ENCODE assay signal across 12 cellular contexts in the genomic region with DNA sequence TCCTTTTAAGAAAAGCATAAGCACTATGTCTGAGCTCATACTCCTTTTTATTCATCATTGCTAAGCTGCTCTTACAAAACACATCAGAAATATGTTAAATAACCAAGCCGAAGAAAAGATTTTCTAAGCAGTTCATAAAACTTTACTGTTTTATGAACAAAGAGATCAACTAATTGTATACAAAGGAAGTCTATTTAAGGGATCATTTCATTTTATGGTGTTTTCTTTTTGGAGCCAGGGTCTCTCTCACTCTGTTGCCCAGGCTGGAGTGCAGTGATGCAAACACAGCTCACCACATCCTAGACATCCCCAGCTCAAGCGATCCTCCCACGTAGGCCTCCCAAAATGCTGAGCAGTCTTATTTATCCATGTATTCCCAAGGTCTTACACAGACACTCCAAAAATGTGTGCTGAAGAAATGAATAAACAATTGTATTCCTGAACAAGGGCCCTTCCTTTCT. TPM values are rescaled to one million over a fixed set of nuclear protein-coding genes. Genes with fewer than 3 reads are reported as not detected.
DNase-seq lines count a peak whose midpoint lies in the region; ATAC-seq and TF ChIP-seq lines count a peak whose summit lies in the region.
"Had no signal": no experiment of that assay in that cellular context is flagged by ENCODE, and none has a peak within 500 bp of the region (broad histone marks: within the 10 kb centered on the region; RNA-seq: fewer than 3 reads in every experiment).

No MANE protein-coding gene starts in this region.

- no CpG with 5 or more reads among the region's 3 CpGs for WGBS in mesenchymal stem cell
- 22 to 31% methylated on average over 3 of the region's 3 CpGs for WGBS in tibial nerve, 2 donors

- no peak overlapping the region for H2BK120ac ChIP-seq in mesenchymal stem cell (ENCODE audit: low read depth, low read length)

- no peak overlapping the region for H2BK15ac ChIP-seq in mesenchymal stem cell (ENCODE audit: low read depth, poor library complexity, severe bottlenecking)

- no peak overlapping the region for H3K27ac Mint-ChIP-seq in Caco-2 (ENCODE audit: unreplicated experiment)
- peak overlapping the region in 1 of 10 donors; percentile 27 for H3K27ac Mint-ChIP-seq in naive thymus-derived CD8-positive, alpha-beta T cell
- H3K27ac Mint-ChIP-seq: activated naive CD8-positive, alpha-beta T cell treated with anti-CD3 and anti-CD28 coated beads, Interleukin-2, amount 50 U/mL, for 24 hours; stimulated activated naive CD8-positive, alpha-beta T cell treated with anti-CD3 and anti-CD28 coated beads, Interleukin-15, amount 100 ng/mL, for 72 hours had no signal

- TF ChIP-seq POLR2A in tibial nerve (IDR thresholded peaks at IDR 0.05): no peak

- H3K9me3 ChIP-seq in mesenchymal stem cell (ENCODE audit: control insufficient read depth, low read length): no peaks in the 10 kb centered on the region
- H3K9me3 ChIP-seq in tibial nerve: no peaks in the 10 kb centered on the region
- no peaks in the 10 kb centered on the region for H3K9me3 ChIP-seq in Caco-2

- no peaks in the 10 kb centered on the region for H3K9me3 Mint-ChIP-seq in Caco-2 (ENCODE audit: unreplicated experiment)
- H3K9me3 Mint-ChIP-seq in naive thymus-derived CD8-positive, alpha-beta T cell: no peaks in the 10 kb centered on the region
- H3K9me3 Mint-ChIP-seq: activated naive CD8-positive, alpha-beta T cell treated with anti-CD3 and anti-CD28 coated beads, Interleukin-2, amount 50 U/mL, for 24 hours; stimulated activated naive CD8-positive, alpha-beta T cell treated with anti-CD3 and anti-CD28 coated beads, Interleukin-15, amount 100 ng/mL, for 72 hours had no signal

- no peak overlapping the region for H2BK12ac ChIP-seq in mesenchymal stem cell (ENCODE audit: low read length in 2 of 2)

- H3K27me3 Mint-ChIP-seq in Caco-2 (ENCODE audit: insufficient read depth, unreplicated experiment): no peaks in the 10 kb centered on the region
- no peaks in the 10 kb centered on the region for H3K27me3 Mint-ChIP-seq in naive thymus-derived CD8-positive, alpha-beta T cell
- H3K27me3 Mint-ChIP-seq: activated naive CD8-positive, alpha-beta T cell treated with anti-CD3 and anti-CD28 coated beads, Interleukin-2, amount 50 U/mL, for 24 hours; stimulated activated naive CD8-positive, alpha-beta T cell treated with anti-CD3 and anti-CD28 coated beads, Interleukin-15, amount 100 ng/mL, for 72 hours had no signal

- no peak overlapping the region for H3K14ac ChIP-seq in mesenchymal stem cell (ENCODE audit: low read length in 2 of 2)

- H3K4me3 ChIP-seq in cardiac fibroblast (replicated peaks in 1 of 2; ENCODE audit: low read depth in 2 of 2, low read length in 2 of 2) (no peak overlapping the region), mesenchymal stem cell (ENCODE audit: insufficient read depth in 1 of 2, low read depth in 1 of 2, low read length in 2 of 2) (peak overlapping the region in 1 of 2 experiments; percentile 41), tibial nerve (no peak overlapping the region), Caco-2 (ENCODE audit: low read depth, low read length) (no peak overlapping the region)

- CTCF ChIA-PET in Caco-2 (lab: Charles Lee): interaction anchor here (0.7 kb wide), 1 partner anchor 730 kb away, joined by 5 read pairs; no protein-coding TSS in a partner anchor

- H3K27me3 ChIP-seq in mesenchymal stem cell (ENCODE audit: control insufficient read depth in 1 of 2, insufficient read depth in 1 of 2, low read length in 2 of 2): no peaks in the 10 kb centered on the region
- H3K27me3 ChIP-seq in tibial nerve: no peaks in the 10 kb centered on the region
- no peaks in the 10 kb centered on the region for H3K27me3 ChIP-seq in Caco-2 (replicated peaks; ENCODE audit: control insufficient read depth, insufficient read depth, low read length)

- H3K4me2 ChIP-seq in mesenchymal stem cell (ENCODE audit: low read length, poor library complexity, severe bottlenecking): no peak overlapping the region

- POLR2A ChIA-PET in Caco-2 (lab: Charles Lee): interaction anchor here (0.6 kb wide), 2 partner anchors 64 to 414 kb away, joined by 4 to 5 read pairs; no protein-coding TSS in a partner anchor
- POLR2A ChIA-PET in naive thymus-derived CD8-positive, alpha-beta T cell (lab: Charles Lee): no interaction called here

- no peak overlapping the region for H2BK5ac ChIP-seq in mesenchymal stem cell (ENCODE audit: low read depth, low read length, poor library complexity, severe bottlenecking)

- H3K36me3 ChIP-seq in mesenchymal stem cell (ENCODE audit: control insufficient read depth in 1 of 2, insufficient read depth in 2 of 2, low read depth in 1 of 2, low read length in 2 of 2) (no peaks in the 10 kb centered on the region), tibial nerve (peaks cover 0 to 6% (median 0%) of the 10 kb centered on the region in 3 donors), Caco-2 (ENCODE audit: control insufficient read depth, insufficient read depth, low read length) (no peaks in the 10 kb centered on the region; the same call in 1 of the 2 replicates)

- peaks cover 13% of the 10 kb centered on the region for H3K4me1 Mint-ChIP-seq in Caco-2 (ENCODE audit: low read depth, unreplicated experiment)
- H3K4me1 Mint-ChIP-seq in naive thymus-derived CD8-positive, alpha-beta T cell: peaks cover 10 to 55% (median 41%) of the 10 kb centered on the region in 4 donors

- H3K27ac ChIP-seq in mesenchymal stem cell (ENCODE audit: low read length, poor library complexity, severe bottlenecking) (peak overlapping the region; percentile 15), tibial nerve (peak overlapping the region; percentile 54 to 87 (median 73))
- H3K27ac ChIP-seq: 22Rv1 had no signal

- H3K4me3 Mint-ChIP-seq in Caco-2 (ENCODE audit: unreplicated experiment): no peak overlapping the region
- H3K4me3 Mint-ChIP-seq in naive thymus-derived CD8-positive, alpha-beta T cell: no peak overlapping the region
- H3K4me3 Mint-ChIP-seq: activated naive CD8-positive, alpha-beta T cell treated with anti-CD3 and anti-CD28 coated beads, Interleukin-2, amount 50 U/mL, for 24 hours; stimulated activated naive CD8-positive, alpha-beta T cell treated with anti-CD3 and anti-CD28 coated beads, Interleukin-15, amount 100 ng/mL, for 72 hours had no signal

- no peak overlapping the region for H3K4ac ChIP-seq in mesenchymal stem cell (ENCODE audit: low read depth in 1 of 2, low read length in 2 of 2)

- H3K36me3 Mint-ChIP-seq in Caco-2 (ENCODE audit: insufficient read depth, unreplicated experiment): no peaks in the 10 kb centered on the region
- peaks cover 0 to 3% (median 2%) of the 10 kb centered on the region in 3 donors for H3K36me3 Mint-ChIP-seq in naive thymus-derived CD8-positive, alpha-beta T cell

- H3K23ac ChIP-seq in mesenchymal stem cell (ENCODE audit: low read length in 2 of 2): no peak overlapping the region

- no peak overlapping the region for H4K91ac ChIP-seq in mesenchymal stem cell (ENCODE audit: low read length)

- TF ChIP-seq EP300 in tibial nerve (IDR thresholded peaks at IDR 0.05): no peak

- no peak overlapping the region for H3K18ac ChIP-seq in mesenchymal stem cell (ENCODE audit: low read depth in 1 of 2, low read length in 2 of 2)

- H3K9ac ChIP-seq in mesenchymal stem cell (ENCODE audit: low read length): peak overlapping the region; percentile 76

- BruUV-seq in Caco-2 (replicated peaks; lab: Mats Ljungman, UMichigan): no TSS peak

- TF ChIP-seq CTCF in cardiac fibroblast (IDR thresholded peaks at IDR 0.05; ENCODE audit: low read depth, low read length) (no peak), tibial nerve (IDR thresholded peaks at IDR 0.05) (no peak), Caco-2 (IDR thresholded peaks at IDR 0.05; ENCODE audit: insufficient read depth in 1 of 2, low read depth in 1 of 2, low read length in 1 of 2, severe bottlenecking in 1 of 2, unreplicated experiment in 1 of 2) (no peak)

- no peak overlapping the region for H2AFZ ChIP-seq in mesenchymal stem cell (ENCODE audit: low read depth, low read length)

- peaks cover 14% of the 10 kb centered on the region for H3K4me1 ChIP-seq in mesenchymal stem cell (ENCODE audit: control insufficient read depth, insufficient read depth, low read depth, low read length)
- H3K4me1 ChIP-seq in tibial nerve: peaks cover 0 to 95% (median 40%) of the 10 kb centered on the region in 4 donors
- peaks cover 6% of the 10 kb centered on the region; the same call in 1 of the 2 replicates for H3K4me1 ChIP-seq in Caco-2

- H2AK5ac ChIP-seq in mesenchymal stem cell (ENCODE audit: low read length, severe bottlenecking): no peak overlapping the region

- DNase-seq in DMS79 (lab: John Stamatoyannopoulos, UW) (peak; percentile 3), DMS79 treated with DMSO at 0.1 percent for 48 hours (lab: John Stamatoyannopoulos, UW) (no peak), cardiac fibroblast (ENCODE audit: low read depth in 2 of 2) (peak; percentile 74 to 76), mesenchymal stem cell (peak; percentile 82), tibial nerve (ENCODE audit: low spot score in 2 of 2) (no peak), Caco-2 (no peak)
- no peak for DNase-seq in activated CD4-positive, alpha-beta T cell treated with anti-CD3 and anti-CD28 coated beads, Interleukin-2, amount 50 U/mL, for 4 hours
- DNase-seq in naive thymus-derived CD8-positive, alpha-beta T cell: no peak
- DNase-seq: activated naive CD8-positive, alpha-beta T cell treated with anti-CD3 and anti-CD28 coated beads, Interleukin-2, amount 50 U/mL, for 24 hours; SIG-M5; stimulated activated naive CD8-positive, alpha-beta T cell treated with anti-CD3 and anti-CD28 coated beads, Interleukin-15, amount 100 ng/mL, for 72 hours had no signal

- ATAC-seq in naive thymus-derived CD8-positive, alpha-beta T cell: no peak
- ATAC-seq: activated naive CD8-positive, alpha-beta T cell treated with anti-CD3 and anti-CD28 coated beads, Interleukin-2, amount 50 U/mL, for 24 hours; stimulated activated naive CD8-positive, alpha-beta T cell treated with anti-CD3 and anti-CD28 coated beads, Interleukin-15, amount 100 ng/mL, for 72 hours had no signal

- no peak overlapping the region for H4K8ac ChIP-seq in mesenchymal stem cell (ENCODE audit: low read length)

- peaks cover 11% of the 10 kb centered on the region for H3K79me1 ChIP-seq in mesenchymal stem cell (replicated peaks; ENCODE audit: low read length, poor library complexity, severe bottlenecking)

- intact Hi-C loops in Caco-2 (cut with micrococcal nuclease; ENCODE audit: unreplicated experiment): no loop called here

RNA-seq across cellular contexts. Expression of gene NUDT3, which starts 9.3 kb away (rescaled TPM):
- 20.5 TPM for polyA plus RNA-seq in mesenchymal stem cell (2013, experiment 1 of 2)
- 20.3 TPM for polyA plus RNA-seq in mesenchymal stem cell (2013, experiment 2 of 2)
- total RNA-seq in tibial nerve (10 to 100 TPM; 51.6 to 88.7 (median 57.3) TPM), Caco-2 (2022) (22.3 and 22.9 TPM in 2 replicates)
- total RNA-seq in naive thymus-derived CD8-positive, alpha-beta T cell: 10 to 100 TPM; 29.8 to 31.7 TPM
- 10 to 100 TPM in 1 of 3 donors, 1 to 10 TPM in 2; 7.4 to 10.8 (median 9.3) TPM for polyA plus RNA-seq in naive thymus-derived CD8-positive, alpha-beta T cell

RNA-seq across cellular contexts. Expression of gene RPS10, which starts 42.7 kb away (rescaled TPM):
- 1,582 TPM for polyA plus RNA-seq in mesenchymal stem cell (2013, experiment 1 of 2)
- polyA plus RNA-seq in mesenchymal stem cell (2013, experiment 2 of 2): 1,567 TPM
- total RNA-seq in tibial nerve (1,000 to 10,000 TPM; 1,731 to 2,603 (median 2,031) TPM), Caco-2 (2022) (1,650 and 1,752 TPM in 2 replicates)
- 1,000 to 10,000 TPM; 2,574 to 2,591 TPM for total RNA-seq in naive thymus-derived CD8-positive, alpha-beta T cell
- polyA plus RNA-seq in naive thymus-derived CD8-positive, alpha-beta T cell: 1,000 to 10,000 TPM; 2,314 to 2,962 (median 2,356) TPM

Comparison
In these comparisons a context has a peak if more than half of its experiments do, and no peak if none do; other contexts are left out.
1. DNase-seq: peak in DMS79 (single experiment), cardiac fibroblast (2 of 2) and mesenchymal stem cell (single experiment); none in DMS79 treated with DMSO at 0.1 percent for 48 hours (single experiment), tibial nerve (0 of 2), activated CD4-positive, alpha-beta T cell treated with anti-CD3 and anti-CD28 coated beads, Interleukin-2, amount 50 U/mL, for 4 hours (0 of 2), Caco-2 (0 of 2) and naive thymus-derived CD8-positive, alpha-beta T cell (0 of 10).